27 cellular contexts compared by ENCODE assay signal in the genomic region with DNA sequence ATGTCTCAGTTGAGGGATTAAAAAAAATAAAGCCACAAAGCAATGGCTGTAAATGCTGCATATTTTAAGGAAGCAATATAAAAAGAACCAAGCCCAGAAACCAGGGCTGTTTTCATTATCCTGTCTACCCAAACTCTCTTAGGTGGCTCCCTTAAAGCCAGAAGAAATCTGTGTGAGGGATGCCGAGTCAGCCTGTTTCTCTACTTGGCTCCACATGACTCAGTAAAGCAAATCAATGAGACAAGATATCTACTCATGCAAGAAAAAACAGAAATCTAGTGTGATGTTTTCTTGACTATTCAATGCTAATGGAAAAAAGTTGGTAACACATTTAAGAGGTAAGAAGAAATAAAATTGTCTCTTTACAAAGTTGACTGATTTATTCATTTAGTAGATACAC.
A peak's percentile ranks its signal among the peaks of the same experiment; 100 is the strongest.
DNase-seq lines count a peak whose midpoint lies in the region; ATAC-seq and TF ChIP-seq lines count a peak whose summit lies in the region.
"Had no signal": no experiment of that assay in that cellular context is flagged by ENCODE, and none has a peak within 500 bp of the region (broad histone marks: within the 10 kb centered on the region; RNA-seq: fewer than 3 reads in every experiment).

No MANE protein-coding gene starts in this region.

- DNase-seq in EH (ENCODE audit: low read depth) (peak; percentile 11), NCI-H69 (lab: John Stamatoyannopoulos, UW) (peak; percentile 38), choroid plexus epithelial cell (ENCODE audit: low read depth) (peak; percentile 12), GM20000 (ENCODE audit: low spot score) (no peak), NCI-H1105 (lab: John Stamatoyannopoulos, UW) (no peak)
- DNase-seq: activated CD4-positive, alpha-beta memory T cell treated with anti-CD3 and anti-CD28 coated beads for 36 hours; adrenal gland; CD4-positive, alpha-beta memory T cell; DMS53; HFFc6; MM.1S; NCI-H187 treated with DMSO at 0.1 percent for 48 hours; NCI-H2227 treated with DMSO at 0.1 percent for 48 hours; NCI-H82; nephron progenitor cell; posterior cingulate gyrus; SJCRH30; WERI-Rb-1 had no signal

- TF ChIP-seq CTCF in choroid plexus epithelial cell (conservative IDR thresholded peaks at IDR 0.05; ENCODE audit: low read depth, low read length) (no peak), nephron (IDR thresholded peaks at IDR 0.05; ENCODE audit: unreplicated experiment in 3 of 3) (no peak), GM20000 (IDR thresholded peaks at IDR 0.05; ENCODE audit: extremely low read depth, missing control alignments) (no peak)

- H3K4me3 ChIP-seq in choroid plexus epithelial cell (ENCODE audit: low read depth, low read length) = no peak overlapping the region
- H3K4me3 ChIP-seq: adrenal gland, esophagus muscularis mucosa, SJCRH30, thyroid gland had no signal

- no peak for ATAC-seq in HG02970 (IDR thresholded peaks at IDR 0.05; ENCODE audit: low FRiP score, unreplicated experiment)
- ATAC-seq in HG03139 (IDR thresholded peaks at IDR 0.05; ENCODE audit: unreplicated experiment) = no peak
- ATAC-seq: stimulated activated memory B cell treated with anti-CD40 and anti-IgM and Interleukin-4, amounts not matched to agents 10 μg/mL and 1 μg/mL and 100 μg/mL, for 72 hours had no signal

- no peak overlapping the region for H3K4me3 Mint-ChIP-seq in nephron
- H3K4me3 Mint-ChIP-seq: activated CD4-positive, alpha-beta memory T cell treated with anti-CD3 and anti-CD28 coated beads for 36 hours; CD4-positive, alpha-beta memory T cell; HFFc6; IgD-negative memory B cell; mesothelial cell of epicardium; nephron progenitor cell; stimulated activated memory B cell treated with anti-CD40 and anti-IgM and Interleukin-4, amounts not matched to agents 10 μg/mL and 1 μg/mL and 100 μg/mL, for 72 hours; T-helper 1 cell treated with Interleukin-12 subunit alpha and Interleukin-12 subunit beta and Interleukin-4 antibody, amounts not matched to agents 30 μg/mL and 1 μg/mL, for 36 hours had no signal

- no peaks in the 10 kb centered on the region for H3K9me3 Mint-ChIP-seq in nephron
- H3K9me3 Mint-ChIP-seq: activated CD4-positive, alpha-beta memory T cell treated with anti-CD3 and anti-CD28 coated beads for 36 hours; CD4-positive, alpha-beta memory T cell; HFFc6; IgD-negative memory B cell; mesothelial cell of epicardium; nephron progenitor cell; stimulated activated memory B cell treated with anti-CD40 and anti-IgM and Interleukin-4, amounts not matched to agents 10 μg/mL and 1 μg/mL and 100 μg/mL, for 72 hours; T-helper 1 cell treated with Interleukin-12 subunit alpha and Interleukin-12 subunit beta and Interleukin-4 antibody, amounts not matched to agents 30 μg/mL and 1 μg/mL, for 36 hours had no signal

- no peaks in the 10 kb centered on the region for H3K27me3 Mint-ChIP-seq in nephron (ENCODE audit: low read depth)
- H3K27me3 Mint-ChIP-seq: activated CD4-positive, alpha-beta memory T cell treated with anti-CD3 and anti-CD28 coated beads for 36 hours; CD4-positive, alpha-beta memory T cell; IgD-negative memory B cell; stimulated activated memory B cell treated with anti-CD40 and anti-IgM and Interleukin-4, amounts not matched to agents 10 μg/mL and 1 μg/mL and 100 μg/mL, for 72 hours had no signal

- no peaks in the 10 kb centered on the region for H3K36me3 Mint-ChIP-seq in nephron (ENCODE audit: low read depth)
- H3K36me3 Mint-ChIP-seq: activated CD4-positive, alpha-beta memory T cell treated with anti-CD3 and anti-CD28 coated beads for 36 hours; mesothelial cell of epicardium had no signal

- peak overlapping the region; percentile 36 to 59 (median 37) for H3K27ac Mint-ChIP-seq in nephron
- H3K27ac Mint-ChIP-seq: activated CD4-positive, alpha-beta memory T cell treated with anti-CD3 and anti-CD28 coated beads for 36 hours; HFFc6; mesothelial cell of epicardium; nephron progenitor cell; stimulated activated memory B cell treated with anti-CD40 and anti-IgM and Interleukin-4, amounts not matched to agents 10 μg/mL and 1 μg/mL and 100 μg/mL, for 72 hours; T-helper 1 cell treated with Interleukin-12 subunit alpha and Interleukin-12 subunit beta and Interleukin-4 antibody, amounts not matched to agents 30 μg/mL and 1 μg/mL, for 36 hours had no signal

- H3K4me1 Mint-ChIP-seq in nephron = peaks cover 9% of the 10 kb centered on the region
- H3K4me1 Mint-ChIP-seq: nephron progenitor cell had no signal

Comparison
In these comparisons a context has a peak if more than half of its experiments do, and no peak if none do; other contexts are left out.
1. DNase-seq: peak in EH (single experiment), NCI-H69 (single experiment) and choroid plexus epithelial cell (single experiment); none in GM20000 (single experiment) and NCI-H1105 (single experiment).